1 cellular context compared by ENCODE assay signal in genomic region chr18:62347091-62347506, GRCh38.
TF ChIP-seq lines count a peak whose summit lies in the region.

No MANE protein-coding gene starts in this region.

TF ChIP-seq in H1, 55 proteins besides CTCF, POLR2A, EP300 and RAD21:
- no peak for TF ChIP-seq GTF2F1 (IDR thresholded peaks at IDR 0.05; ENCODE audit: borderline replicate concordance, low read depth, low read length)
- TF ChIP-seq POLR2AphosphoS5 (IDR thresholded peaks at IDR 0.05; ENCODE audit: low read depth, low read length): no peak
- no peak for TF ChIP-seq TAF1 (IDR thresholded peaks at IDR 0.05; ENCODE audit: low read depth, low read length)
- TF ChIP-seq CHD1 (IDR thresholded peaks at IDR 0.05; ENCODE audit: low read depth, low read length): no peak
- TF ChIP-seq CTBP2 (IDR thresholded peaks at IDR 0.05; ENCODE audit: borderline replicate concordance, insufficient read depth, insufficient read length, low read length): no peak
- peak; percentile 12 for TF ChIP-seq ASH2L (IDR thresholded peaks at IDR 0.05; ENCODE audit: low read length)
